Comparison of ENCODE assay signal across 7 cellular contexts in genomic region chr11:116605543-116605942, GRCh38.
DNase-seq lines count a peak whose midpoint lies in the region; ATAC-seq, FAIRE-seq and TF ChIP-seq lines count a peak whose summit lies in the region.

No MANE protein-coding gene starts in this region.

- H3K79me2 ChIP-seq in HepG2 (ENCODE audit: insufficient read depth, low read length) = no peaks in the 10 kb centered on the region

- BruUV-seq in IMR-90 (replicated peaks; lab: Mats Ljungman, UMichigan) = no TSS peak
- BruUV-seq in HepG2 (replicated peaks; lab: Mats Ljungman, UMichigan) = no TSS peak

- no peak overlapping the region for H4K8ac ChIP-seq in IMR-90 (ENCODE audit: low read depth in 2 of 2, low read length in 2 of 2)

- no peak overlapping the region for H2BK20ac ChIP-seq in IMR-90 (ENCODE audit: low read depth, low read length)

- ATAC-seq in IMR-90 (ENCODE audit: low read depth) (peak; percentile 40; the same call in 1 of the 2 replicates), HepG2 (peak; percentile 94), GM19351 (IDR thresholded peaks at IDR 0.05; ENCODE audit: unreplicated experiment) (no peak)
- peak; percentile 63 for ATAC-seq in activated CD8-positive, alpha-beta T cell treated with anti-CD3 and anti-CD28 coated beads, Interleukin-2, amount 10 ng/mL, durations not matched to agents 7 days and 5 days

- no peaks in the 10 kb centered on the region for H3K9me3 Mint-ChIP-seq in activated CD8-positive, alpha-beta T cell treated with anti-CD3 and anti-CD28 coated beads, Interleukin-2, amount 10 ng/mL, durations not matched to agents 7 days and 5 days (ENCODE audit: insufficient read depth)

- no peak overlapping the region for H3K9ac ChIP-seq in IMR-90 (ENCODE audit: low read depth, low read length)
- H3K9ac ChIP-seq in HepG2 (ENCODE audit: insufficient read depth, low read depth, low read length) = no peak overlapping the region

- TF ChIP-seq POLR2A in IMR-90 (IDR thresholded peaks at IDR 0.05; ENCODE audit: low read depth, low read length) (no peak), HepG2 (IDR thresholded peaks at IDR 0.05; ENCODE audit: insufficient read depth in 1 of 2, low read depth in 2 of 2, low read length in 2 of 2) (no peak)

- no peak overlapping the region for H3K4me3 Mint-ChIP-seq in activated CD8-positive, alpha-beta T cell treated with anti-CD3 and anti-CD28 coated beads, Interleukin-2, amount 10 ng/mL, durations not matched to agents 7 days and 5 days

- H4K20me1 ChIP-seq in IMR-90 (ENCODE audit: insufficient read depth, low read length) (no peaks in the 10 kb centered on the region), HepG2 (ENCODE audit: insufficient read depth, low read length) (no peaks in the 10 kb centered on the region)

- no peak overlapping the region for H2BK120ac ChIP-seq in IMR-90 (ENCODE audit: low read depth, low read length)

- H3K4me2 ChIP-seq in IMR-90 (ENCODE audit: low read depth, low read length) (no peak overlapping the region), HepG2 (ENCODE audit: low read depth, low read length) (no peak overlapping the region)

- H3K9me3 ChIP-seq in IMR-90 (ENCODE audit: control insufficient read depth, insufficient read depth, low read length) (no peaks in the 10 kb centered on the region), HepG2 (ENCODE audit: low read length) (no peaks in the 10 kb centered on the region)

- H3K14ac ChIP-seq in IMR-90 (replicated peaks; ENCODE audit: low read depth, low read length) = no peak overlapping the region

- dilution Hi-C loops in IMR-90 (cut with HindIII; ENCODE audit: low sequenced_read_pairs, unreplicated experiment) = no loop called here

- H4K5ac ChIP-seq in IMR-90 (ENCODE audit: low read depth, low read length) = no peak overlapping the region

- TF ChIP-seq RAD21 in IMR-90 (IDR thresholded peaks at IDR 0.05; ENCODE audit: low read length) = no peak; the same call in 1 of the 2 replicates
- TF ChIP-seq RAD21 in HepG2 (CRISPR knock-in tag; IDR thresholded peaks at IDR 0.05) = peak; percentile 50; the same call in 1 of the 2 replicates

- in situ Hi-C loops in IMR-90 (cut with MboI; ENCODE audit: low sequenced_read_pairs) (no loop called here), HepG2 (cut with HindIII; ENCODE audit: extremely low pct_ligation_motif_present, low pct_unique_long_range_greater_than_20kb) (no loop called here)

- H2AFZ ChIP-seq in IMR-90 (replicated peaks; ENCODE audit: low read length, poor library complexity) (no peak overlapping the region), HepG2 (ENCODE audit: low read length) (no peak overlapping the region)

- H3K9me1 ChIP-seq in IMR-90 (ENCODE audit: insufficient read depth, low read length) = no peaks in the 10 kb centered on the region

- no peak overlapping the region for H2BK15ac ChIP-seq in IMR-90 (ENCODE audit: low read depth, low read length)

- H3K79me1 ChIP-seq in IMR-90 (ENCODE audit: low read depth in 1 of 2, low read length in 2 of 2) = no peaks in the 10 kb centered on the region

- no peak overlapping the region for H3K23ac ChIP-seq in IMR-90 (ENCODE audit: low read depth, low read length)

- H3K4me1 ChIP-seq in IMR-90 (ENCODE audit: control insufficient read depth, insufficient read depth, low read length) (no peaks in the 10 kb centered on the region), HepG2 (ENCODE audit: insufficient read depth, low read length) (no peaks in the 10 kb centered on the region)

- no peak overlapping the region for H3K27ac Mint-ChIP-seq in activated CD8-positive, alpha-beta T cell treated with anti-CD3 and anti-CD28 coated beads, Interleukin-2, amount 10 ng/mL, durations not matched to agents 7 days and 5 days

- CTCF ChIA-PET in IMR-90 (lab: Yijun Ruan, JAX) (no interaction called here), HepG2 (lab: Yijun Ruan, JAX; ENCODE audit: low intra/inter-chr PET ratio, low total read pairs) (no interaction called here)
- CTCF ChIA-PET in activated CD8-positive, alpha-beta T cell treated with anti-CD3 and anti-CD28 coated beads, Interleukin-2, amount 10 ng/mL, durations not matched to agents 7 days and 5 days (lab: Charles Lee) = no interaction called here

- H3K56ac ChIP-seq in IMR-90 (ENCODE audit: extremely low read depth, insufficient read depth, low read length) = no peak overlapping the region

- peak; percentile 60 for FAIRE-seq in HepG2 (lab: Jason Lieb, UNC)

- H3K27me3 ChIP-seq in GM06990 (replicated peaks; ENCODE audit: control insufficient read depth, insufficient read depth, low read length) = peaks cover 2% of the 10 kb centered on the region
- peaks cover 1% of the 10 kb centered on the region; the same call in 1 of the 2 replicates for H3K27me3 ChIP-seq in IMR-90 (ENCODE audit: control insufficient read depth, insufficient read depth, low read length)
- H3K27me3 ChIP-seq in HepG2 (ENCODE audit: control insufficient read depth in 1 of 2, insufficient read depth in 2 of 2, low read length in 2 of 2) = no peaks in the 10 kb centered on the region

- no peaks in the 10 kb centered on the region for H3K4me1 Mint-ChIP-seq in activated CD8-positive, alpha-beta T cell treated with anti-CD3 and anti-CD28 coated beads, Interleukin-2, amount 10 ng/mL, durations not matched to agents 7 days and 5 days (ENCODE audit: low read depth)

- no peaks in the 10 kb centered on the region for H3K27me3 Mint-ChIP-seq in activated CD8-positive, alpha-beta T cell treated with anti-CD3 and anti-CD28 coated beads, Interleukin-2, amount 10 ng/mL, durations not matched to agents 7 days and 5 days (ENCODE audit: low read depth)

- DNase-seq in GM06990 (ENCODE audit: extremely low read depth, insufficient read length) (no peak), IMR-90 (peak; percentile 11), HepG2 (ENCODE audit: low spot score) (peak; percentile 58), NCI-H748 treated with DMSO at 0.1 percent for 48 hours (lab: John Stamatoyannopoulos, UW) (no peak), AG20443 (ENCODE audit: low spot score) (no peak)
- DNase-seq in activated CD8-positive, alpha-beta T cell treated with anti-CD3 and anti-CD28 coated beads, Interleukin-2, amount 10 ng/mL, durations not matched to agents 7 days and 5 days = peak; percentile 65

- no peak overlapping the region for H2AK5ac ChIP-seq in IMR-90 (ENCODE audit: low read depth, low read length)

- no peak overlapping the region for H2AK9ac ChIP-seq in IMR-90 (replicated peaks; ENCODE audit: low read depth, low read length, poor library complexity)

- H2BK5ac ChIP-seq in IMR-90 (ENCODE audit: low read depth, low read length, poor library complexity, severe bottlenecking) = no peak overlapping the region

- no CpG with 5 or more reads among the region's 4 CpGs for WGBS in IMR-90 (ENCODE audit: extremely low coverage in 2 of 2, insufficient read length in 1 of 2), 2 experiments
- 25% methylated on average over 4 of the region's 4 CpGs for WGBS in HepG2 (ENCODE audit: low lambda C conversion rate)

- no peak for TF ChIP-seq EP300 in HepG2 (IDR thresholded peaks at IDR 0.05; ENCODE audit: low read depth in 2 of 2, low read length in 2 of 2)
- TF ChIP-seq EP300 in HepG2 (CRISPR knock-in tag; IDR thresholded peaks at IDR 0.05; ENCODE audit: borderline replicate concordance) = no peak

- intact Hi-C loops in IMR-90 (cut with micrococcal nuclease) (no loop called here), HepG2 (cut with micrococcal nuclease; ENCODE audit: unreplicated experiment) (no loop called here)

- H3K18ac ChIP-seq in IMR-90 (ENCODE audit: low read depth, low read length) = no peak overlapping the region

- H3K27ac ChIP-seq in IMR-90 (ENCODE audit: insufficient read depth, low read length) (no peak overlapping the region), HepG2 (ENCODE audit: extremely low read length, insufficient read depth, low read length) (no peak overlapping the region)

- TF ChIP-seq CTCF in GM06990 (IDR thresholded peaks at IDR 0.05; ENCODE audit: insufficient read depth, low read length, poor library complexity, severe bottlenecking) (peak; percentile 57), IMR-90 (conservative IDR thresholded peaks at IDR 0.05; ENCODE audit: low read depth, low read length) (peak; percentile 20; the same call in 1 of the 2 replicates), HepG2 (CRISPR knock-in tag; IDR thresholded peaks at IDR 0.05) (peak; percentile 80)

- H3K36me3 ChIP-seq in GM06990 (ENCODE audit: control insufficient read depth, insufficient read depth, low read length) = no peaks in the 10 kb centered on the region
- H3K36me3 ChIP-seq in IMR-90 (ENCODE audit: control insufficient read depth, insufficient read depth, low read length) = no peaks in the 10 kb centered on the region
- no peaks in the 10 kb centered on the region for H3K36me3 ChIP-seq in HepG2 (replicated peaks in 1 of 2; ENCODE audit: control insufficient read depth in 1 of 2, insufficient read depth in 2 of 2, low read length in 2 of 2)

- H4K91ac ChIP-seq in IMR-90 (ENCODE audit: insufficient read depth, low read depth, low read length) = no peak overlapping the region

- POLR2A ChIA-PET in IMR-90 (lab: Charles Lee; ENCODE audit: unreplicated experiment) (no interaction called here), HepG2 (lab: Yijun Ruan, JAX) (no interaction called here)
- POLR2A ChIA-PET in activated CD8-positive, alpha-beta T cell treated with anti-CD3 and anti-CD28 coated beads, Interleukin-2, amount 10 ng/mL, durations not matched to agents 7 days and 5 days (lab: Charles Lee) = interaction anchor here (0.5 kb wide), 1 partner anchor 12 kb away, joined by 3 read pairs; no protein-coding TSS in a partner anchor

- H3K4ac ChIP-seq in IMR-90 (ENCODE audit: low read depth, low read length) = no peak overlapping the region

- H3K36me3 Mint-ChIP-seq in activated CD8-positive, alpha-beta T cell treated with anti-CD3 and anti-CD28 coated beads, Interleukin-2, amount 10 ng/mL, durations not matched to agents 7 days and 5 days (ENCODE audit: low read depth) = no peaks in the 10 kb centered on the region

- no peak overlapping the region for H3K4me3 ChIP-seq in GM06990 (replicated peaks; ENCODE audit: low read depth, low read length)
- no peak overlapping the region for H3K4me3 ChIP-seq in IMR-90 (ENCODE audit: insufficient read depth, low read depth, low read length)
- H3K4me3 ChIP-seq in HepG2 (replicated peaks in 1 of 3; ENCODE audit: insufficient read depth in 1 of 3, low read depth in 2 of 3, low read length in 3 of 3) = no peak overlapping the region

TF ChIP-seq in HepG2, 621 proteins besides CTCF, POLR2A, EP300 and RAD21 (continues in another document):
- TF ChIP-seq HES4 (CRISPR knock-in tag; IDR thresholded peaks at IDR 0.05; ENCODE audit: borderline replicate concordance) (peak; percentile 75; the same call in 1 of the 2 replicates), SATB2 (CRISPR knock-in tag; IDR thresholded peaks at IDR 0.05) (peak; percentile 89), ZNF629 (CRISPR knock-in tag; conservative IDR thresholded peaks at IDR 0.05) (0 out of 2 replicates have a peak, but pooled peaks have one; percentile 11), SALL2 (CRISPR knock-in tag; IDR thresholded peaks at IDR 0.05) (no peak), ELF3 (CRISPR knock-in tag; IDR thresholded peaks at IDR 0.05) (peak; percentile 77), BHLHE40 (IDR thresholded peaks at IDR 0.05; ENCODE audit: low read length) (no peak), SPEN (CRISPR knock-in tag; IDR thresholded peaks at IDR 0.05; ENCODE audit: low read depth) (0 out of 2 replicates have a peak, but pooled peaks have one; percentile 26), SSRP1 (CRISPR knock-in tag; IDR thresholded peaks at IDR 0.05) (no peak)

Comparison
In these comparisons a context has a peak if more than half of its experiments do, and no peak if none do; other contexts are left out.
1. DNase-seq: peak in IMR-90 (single experiment), activated CD8-positive, alpha-beta T cell treated with anti-CD3 and anti-CD28 coated beads, Interleukin-2, amount 10 ng/mL, durations not matched to agents 7 days and 5 days (single experiment) and HepG2 (single experiment); none in GM06990 (single experiment), NCI-H748 treated with DMSO at 0.1 percent for 48 hours (single experiment) and AG20443 (single experiment).
2. CTCF ChIP-seq: peak in every context shown above with its lines; median percentile 80 in HepG2; 57 in GM06990; 20 in IMR-90.